17 cellular contexts compared by ENCODE assay signal in the genomic region with DNA sequence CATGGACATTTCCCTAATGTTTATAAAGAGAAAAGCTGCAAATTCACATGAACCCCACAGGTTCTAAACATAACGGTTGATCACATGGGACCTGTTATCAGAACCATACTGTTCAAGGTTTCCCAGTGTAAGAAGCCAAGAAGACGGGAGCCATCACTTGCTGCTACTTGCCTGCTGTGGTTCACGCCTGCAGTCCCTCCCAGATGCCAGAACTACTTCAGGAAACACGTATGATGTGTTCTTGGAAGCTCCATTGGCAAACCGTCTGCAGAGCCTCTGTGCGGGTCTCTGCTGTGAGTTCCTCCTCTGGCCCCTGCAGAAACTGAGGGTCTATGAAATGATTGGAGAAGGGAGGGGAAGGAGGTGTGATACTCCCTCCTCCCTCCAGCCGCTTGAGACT.
A peak's percentile ranks its signal among the peaks of the same experiment; 100 is the strongest.
DNase-seq lines count a peak whose midpoint lies in the region; ATAC-seq, FAIRE-seq and TF ChIP-seq lines count a peak whose summit lies in the region.
"Had no signal": no experiment of that assay in that cellular context is flagged by ENCODE, and none has a peak within 500 bp of the region (broad histone marks: within the 10 kb centered on the region; RNA-seq: fewer than 3 reads in every experiment).

No MANE protein-coding gene starts in this region.

- H3K9me3 ChIP-seq in neuronal stem cell (replicated peaks in 1 of 2; ENCODE audit: control insufficient read depth in 2 of 2, insufficient read depth in 1 of 2, low read depth in 1 of 2, low read length in 2 of 2) = peaks cover 4 to 8% of the 10 kb centered on the region in 2 donors

- H3K14ac ChIP-seq in neuronal stem cell (ENCODE audit: low read length) = no peak overlapping the region

- no peak overlapping the region for H2AK5ac ChIP-seq in neuronal stem cell (ENCODE audit: low read depth, low read length)

- no peak overlapping the region for H4K8ac ChIP-seq in neuronal stem cell (ENCODE audit: low read depth, low read length)

- H3K4ac ChIP-seq in neuronal stem cell (ENCODE audit: low read length) = no peak overlapping the region

- no peak overlapping the region for H3K18ac ChIP-seq in neuronal stem cell (ENCODE audit: low read length)

- H3K79me1 ChIP-seq in neuronal stem cell (ENCODE audit: low read depth, low read length) = no peaks in the 10 kb centered on the region

- no peak for TF ChIP-seq CTCF in foreskin keratinocyte (conservative IDR thresholded peaks at IDR 0.05)

- no peak for FAIRE-seq in HTR-8/SVneo (lab: Jason Lieb, UNC)
- FAIRE-seq: GM12878, GM18507 had no signal

- H2BK15ac ChIP-seq in neuronal stem cell (ENCODE audit: low read length) = no peak overlapping the region

- no peak overlapping the region for H2BK12ac ChIP-seq in neuronal stem cell (ENCODE audit: low read length)

- H3K4me3 ChIP-seq in neuronal stem cell (ENCODE audit: low read length in 2 of 2) = no peak overlapping the region
- H3K4me3 ChIP-seq: BLaER1 treated with 17β-estradiol and CSF1 and Interleukin-3, amounts not matched to agents 10 nM and 100 nM; GM12878; GM23338 had no signal

- no peaks in the 10 kb centered on the region for H3K4me1 ChIP-seq in foreskin keratinocyte
- peaks cover 0 to 3% of the 10 kb centered on the region in 2 donors for H3K4me1 ChIP-seq in neuronal stem cell (ENCODE audit: control insufficient read depth in 2 of 2, insufficient read depth in 1 of 2, low read depth in 1 of 2, low read length in 2 of 2)

- H3K23ac ChIP-seq in neuronal stem cell (ENCODE audit: low read depth, low read length, poor library complexity) = no peak overlapping the region

- no peak overlapping the region for H2BK120ac ChIP-seq in neuronal stem cell (ENCODE audit: low read depth, low read length)

- peak overlapping the region; percentile 20 for H3K4me3 Mint-ChIP-seq in activated T-helper 17 cell treated with anti-CD3 and anti-CD28 coated beads, Interleukin-2, amount 50 U/mL, for 72 hours
- H3K4me3 Mint-ChIP-seq: CD4-positive, CD25-positive, alpha-beta regulatory T cell; GM23338 had no signal

- H4K91ac ChIP-seq in neuronal stem cell (ENCODE audit: low read depth, low read length, poor library complexity) = no peak overlapping the region

- H3K27me3 ChIP-seq in foreskin keratinocyte = peaks cover 16% of the 10 kb centered on the region
- no peaks in the 10 kb centered on the region for H3K27me3 ChIP-seq in neuronal stem cell (ENCODE audit: control insufficient read depth in 3 of 3, insufficient read depth in 3 of 3, low read depth in 1 of 3, low read length in 3 of 3)
- H3K27me3 ChIP-seq: BLaER1 treated with 17β-estradiol and CSF1 and Interleukin-3, amounts not matched to agents 10 nM and 100 nM had no signal

- peaks cover 5% of the 10 kb centered on the region for H3K27me3 Mint-ChIP-seq in activated T-helper 17 cell treated with anti-CD3 and anti-CD28 coated beads, Interleukin-2, amount 50 U/mL, for 72 hours
- H3K27me3 Mint-ChIP-seq: CD4-positive, CD25-positive, alpha-beta regulatory T cell had no signal

- no peaks in the 10 kb centered on the region for H3K36me3 Mint-ChIP-seq in activated T-helper 17 cell treated with anti-CD3 and anti-CD28 coated beads, Interleukin-2, amount 50 U/mL, for 72 hours (ENCODE audit: low read depth)
- H3K36me3 Mint-ChIP-seq: CD4-positive, CD25-positive, alpha-beta regulatory T cell had no signal

- H3K27ac ChIP-seq in cingulate gyrus (ENCODE audit: low read depth, low read length) (peak overlapping the region; percentile 76), foreskin keratinocyte (no peak overlapping the region), temporal lobe (ENCODE audit: low read depth, low read length) (peak overlapping the region; percentile 90), neuronal stem cell (replicated peaks; ENCODE audit: low read length) (no peak overlapping the region)
- H3K27ac ChIP-seq: BLaER1 treated with 17β-estradiol and CSF1 and Interleukin-3, amounts not matched to agents 10 nM and 100 nM; HL-60 had no signal

- no peak for ATAC-seq in activated T-helper 17 cell treated with anti-CD3 and anti-CD28 coated beads, Interleukin-2, amount 50 U/mL, for 72 hours (replicated peaks)
- ATAC-seq in foreskin keratinocyte = peak; percentile 24
- ATAC-seq: GM12878 had no signal

- peaks cover 25% of the 10 kb centered on the region for H3K4me1 Mint-ChIP-seq in activated T-helper 17 cell treated with anti-CD3 and anti-CD28 coated beads, Interleukin-2, amount 50 U/mL, for 72 hours
- H3K4me1 Mint-ChIP-seq: GM23338 had no signal

- no peak overlapping the region for H2BK5ac ChIP-seq in neuronal stem cell (ENCODE audit: low read length)

- peaks cover 5% of the 10 kb centered on the region for H3K9me3 Mint-ChIP-seq in activated T-helper 17 cell treated with anti-CD3 and anti-CD28 coated beads, Interleukin-2, amount 50 U/mL, for 72 hours
- H3K9me3 Mint-ChIP-seq: GM23338 had no signal

- H3K36me3 ChIP-seq in neuronal stem cell (replicated peaks in 1 of 2; ENCODE audit: control insufficient read depth in 2 of 2, insufficient read depth in 2 of 2, low read length in 2 of 2) = peaks cover 0 to 13% of the 10 kb centered on the region in 2 donors

- H3K27ac Mint-ChIP-seq in activated T-helper 17 cell treated with anti-CD3 and anti-CD28 coated beads, Interleukin-2, amount 50 U/mL, for 72 hours = peak overlapping the region; percentile 49
- H3K27ac Mint-ChIP-seq: CD4-positive, CD25-positive, alpha-beta regulatory T cell; GM23338 had no signal

- H2AFZ ChIP-seq in neuronal stem cell (ENCODE audit: low read length) = no peak overlapping the region
- H2AFZ ChIP-seq: GM23338 had no signal

- no CpG with 5 or more reads among the region's 7 CpGs for WGBS in neuronal stem cell (ENCODE audit: extremely low coverage in 2 of 2, insufficient read length in 2 of 2, insufficient replicate concordance in 1 of 2), 2 donors

- peak in 1 of 2 donors; percentile 70 for DNase-seq in foreskin keratinocyte
- DNase-seq in HTR-8/SVneo (ENCODE audit: insufficient read length, low spot score) = no peak
- DNase-seq in kidney glomerular epithelial cell (lab: John Stamatoyannopoulos, UW) = no peak
- no peak for DNase-seq in neuronal stem cell (ENCODE audit: low spot score)
- DNase-seq: 8988T; ACHN; CD4-positive, CD25-positive, alpha-beta regulatory T cell; DMS 273 treated with DMSO at 0.1 percent for 48 hours; H7 had no signal

- H3K4me2 ChIP-seq in neuronal stem cell (ENCODE audit: insufficient read depth, low read length, poor library complexity, severe bottlenecking) = no peak overlapping the region
- H3K4me2 ChIP-seq: GM23338 had no signal

- H3K9ac ChIP-seq in neuronal stem cell (ENCODE audit: low read depth, low read length, poor library complexity) = no peak overlapping the region
- H3K9ac ChIP-seq: BLaER1 treated with 17β-estradiol and CSF1 and Interleukin-3, amounts not matched to agents 10 nM and 100 nM had no signal

Comparison
In these comparisons a context has a peak if more than half of its experiments do, and no peak if none do; other contexts are left out.
1. H3K27ac ChIP-seq: peak in cingulate gyrus (single experiment) and temporal lobe (single experiment); none in foreskin keratinocyte (single experiment) and neuronal stem cell (single experiment).